Comparison of ENCODE assay signal across 14 cellular contexts in genomic region chr17:55057184-55057583, GRCh38.
"Had no signal": no experiment of that assay in that cellular context is flagged by ENCODE, and none has a peak within 500 bp of the region (broad histone marks: within the 10 kb centered on the region; RNA-seq: fewer than 3 reads in every experiment).

No MANE protein-coding gene starts in this region.

- ATAC-seq: HepG2, Right ventricle myocardium inferior had no signal

- H2AFZ ChIP-seq: PC-9 had no signal

- H3K27me3 ChIP-seq: Peyer's patch, SJSA1 had no signal

- DNase-seq: IMR-90; Karpas-422; KG1; MM.1S; NCI-H1436; NCI-H187; NCI-H524 treated with DMSO at 0.1 percent for 48 hours; NK-92 treated with Interleukin-12 subunit alpha and Interleukin-12 subunit beta, amount 100 ng/mL, for 24 hours; Peyer's patch had no signal

- H3K4me1 ChIP-seq: Peyer's patch, SJSA1 had no signal

- H3K9me3 ChIP-seq: Peyer's patch, SJSA1 had no signal

- H3K4me2 ChIP-seq: PC-9 had no signal

- H3K27ac ChIP-seq: PC-9, Peyer's patch, SJSA1 had no signal

- H3K36me3 ChIP-seq: Peyer's patch, SJSA1 had no signal

- H3K4me3 ChIP-seq: PC-9, Peyer's patch, SJSA1, SK-N-MC had no signal
